ENCODE assay signal across 8 cellular contexts in genomic region chr15:79004336-79004735, GRCh38. TPM values are rescaled to one million over a fixed set of nuclear protein-coding genes. Genes with fewer than 3 reads are reported as not detected.
DNase-seq lines count a peak whose midpoint lies in the region; ATAC-seq and TF ChIP-seq lines count a peak whose summit lies in the region.

No MANE protein-coding gene starts in this region.

- intact Hi-C loops in dorsolateral prefrontal cortex (cut with DNase I), result no loop called here

- no peak for TF ChIP-seq CTCF in AG10803 (conservative IDR thresholded peaks at IDR 0.05; ENCODE audit: low read length)
- TF ChIP-seq CTCF in choroid plexus epithelial cell (conservative IDR thresholded peaks at IDR 0.05; ENCODE audit: low read depth, low read length), result no peak
- TF ChIP-seq CTCF in omental fat pad (IDR thresholded peaks at IDR 0.05), result no peak
- TF ChIP-seq CTCF in dorsolateral prefrontal cortex (IDR thresholded peaks at IDR 0.05 in 54 of 56, conservative IDR thresholded peaks at IDR 0.05 in 2 of 56; ENCODE audit: low read depth in 1 of 56, partially characterized antibody in 56 of 56), result no peak

- H3K27me3 ChIP-seq in dorsolateral prefrontal cortex, result no peaks in the 10 kb centered on the region

- ATAC-seq in GM18870 (IDR thresholded peaks at IDR 0.05; ENCODE audit: unreplicated experiment) (peak; percentile 79), HG02885 (IDR thresholded peaks at IDR 0.05; ENCODE audit: poor library complexity, unreplicated experiment) (peak; percentile 93), omental fat pad (ENCODE audit: low FRiP score) (peak; percentile 32)

- H3K4me3 ChIP-seq in AG10803 (ENCODE audit: low read length) (no peak overlapping the region), choroid plexus epithelial cell (ENCODE audit: low read depth, low read length) (no peak overlapping the region), dorsolateral prefrontal cortex (no peak overlapping the region)

- H3K27ac ChIP-seq in dorsolateral prefrontal cortex, result peak overlapping the region in 7 of 59 donors; percentile 8 to 36 (median 18)

- DNase-seq in AG10803 (ENCODE audit: low read depth) (peak; percentile 59), NOMO-1 treated with dmso at 0.1 percent for 144 hours (lab: John Stamatoyannopoulos, UW; ENCODE audit: unreplicated experiment) (peak; percentile 51), choroid plexus epithelial cell (ENCODE audit: low read depth) (peak; percentile 77), omental fat pad (ENCODE audit: low spot score) (no peak), dorsolateral prefrontal cortex (no peak)
- no peak for DNase-seq in stimulated activated CD4-positive, alpha-beta T cell treated with anti-CD3 and anti-CD28 coated beads, Interleukin-4, amount 100 ng/mL, for 1 hour

RNA-seq across cellular contexts. Expression of gene CTSH, which starts 59.5 kb away (rescaled TPM):
- total RNA-seq in omental fat pad (100 to 1,000 TPM; 110 to 351 (median 203) TPM), dorsolateral prefrontal cortex (100 to 1,000 TPM in 19 of 120 experiments, 10 to 100 TPM in 101; 37.9 to 182 (median 75.8) TPM)

Comparison
In these comparisons a context has a peak if more than half of its experiments do, and no peak if none do; other contexts are left out.
1. DNase-seq: peak in AG10803 (single experiment), NOMO-1 treated with dmso at 0.1 percent for 144 hours (single experiment) and choroid plexus epithelial cell (single experiment); none in omental fat pad (single experiment), dorsolateral prefrontal cortex (0 of 10) and stimulated activated CD4-positive, alpha-beta T cell treated with anti-CD3 and anti-CD28 coated beads, Interleukin-4, amount 100 ng/mL, for 1 hour (single experiment).
2. ATAC-seq: peak in every context shown above with its lines; median percentile 93 in HG02885; 79 in GM18870; 32 in omental fat pad.